1 cellular context compared by ENCODE assay signal in the genomic region with DNA sequence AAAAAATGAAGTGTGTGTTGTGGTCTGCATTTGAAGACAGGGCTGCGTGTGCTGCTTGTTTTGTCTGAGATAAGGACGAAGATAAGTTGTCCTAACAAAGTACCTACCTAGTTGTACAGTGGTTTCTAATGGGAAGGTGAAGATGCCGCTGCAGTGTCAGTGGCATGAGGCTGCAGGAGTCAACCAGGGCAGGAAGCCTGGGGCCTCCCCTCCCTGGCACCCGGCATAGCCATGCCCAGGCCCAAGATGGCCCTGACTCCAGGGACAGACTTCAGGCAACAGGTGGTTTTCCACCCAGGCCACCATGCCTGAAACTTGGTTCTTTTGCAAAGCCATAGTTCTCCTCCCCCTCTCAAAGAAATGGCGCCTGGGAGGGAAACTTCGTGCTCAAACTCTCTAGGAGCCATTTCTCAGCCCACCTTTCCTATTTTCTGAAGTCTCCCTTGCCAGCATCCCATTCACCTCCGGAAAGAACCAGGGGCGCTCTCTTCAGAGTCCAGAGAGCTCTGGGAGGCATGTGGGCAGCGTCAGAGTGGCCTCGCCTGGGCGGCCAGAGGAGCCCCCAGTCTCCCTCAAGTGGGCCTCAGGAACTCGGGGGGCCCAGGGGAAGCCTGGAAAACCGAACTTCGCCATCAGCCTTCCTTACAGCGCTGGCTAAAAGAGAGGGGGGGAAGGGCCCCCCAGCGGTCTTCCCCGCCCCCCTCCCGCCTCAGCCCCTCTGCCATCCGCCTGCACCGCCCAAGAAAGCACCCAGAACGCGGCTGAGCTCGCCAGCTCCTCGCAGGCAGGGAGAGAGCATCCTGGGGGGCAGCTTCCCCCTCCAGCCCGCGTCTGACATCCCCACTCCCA.
TF ChIP-seq lines count a peak whose summit lies in the region.

No MANE protein-coding gene starts in this region.

TF ChIP-seq in HEK293, 187 proteins besides CTCF, POLR2A, EP300 and RAD21 (continued from another document and continues in another):
- TF ChIP-seq, protein P1, sequence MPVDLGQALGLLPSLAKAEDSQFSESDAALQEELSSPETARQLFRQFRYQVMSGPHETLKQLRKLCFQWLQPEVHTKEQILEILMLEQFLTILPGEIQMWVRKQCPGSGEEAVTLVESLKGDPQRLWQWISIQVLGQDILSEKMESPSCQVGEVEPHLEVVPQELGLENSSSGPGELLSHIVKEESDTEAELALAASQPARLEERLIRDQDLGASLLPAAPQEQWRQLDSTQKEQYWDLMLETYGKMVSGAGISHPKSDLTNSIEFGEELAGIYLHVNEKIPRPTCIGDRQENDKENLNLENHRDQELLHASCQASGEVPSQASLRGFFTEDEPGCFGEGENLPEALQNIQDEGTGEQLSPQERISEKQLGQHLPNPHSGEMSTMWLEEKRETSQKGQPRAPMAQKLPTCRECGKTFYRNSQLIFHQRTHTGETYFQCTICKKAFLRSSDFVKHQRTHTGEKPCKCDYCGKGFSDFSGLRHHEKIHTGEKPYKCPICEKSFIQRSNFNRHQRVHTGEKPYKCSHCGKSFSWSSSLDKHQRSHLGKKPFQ (tag by site-specific recombination; IDR thresholded peaks at IDR 0.05), result peak; percentile 63; the same call in 1 of the 2 replicates
- TF ChIP-seq KLF8 (tag by site-specific recombination; IDR thresholded peaks at IDR 0.05), result peak; percentile 64; the same call in 1 of the 2 replicates
- peak; percentile 56 for TF ChIP-seq KLF9 (tag by site-specific recombination; IDR thresholded peaks at IDR 0.05; ENCODE audit: low read depth)
- TF ChIP-seq, protein P2, sequence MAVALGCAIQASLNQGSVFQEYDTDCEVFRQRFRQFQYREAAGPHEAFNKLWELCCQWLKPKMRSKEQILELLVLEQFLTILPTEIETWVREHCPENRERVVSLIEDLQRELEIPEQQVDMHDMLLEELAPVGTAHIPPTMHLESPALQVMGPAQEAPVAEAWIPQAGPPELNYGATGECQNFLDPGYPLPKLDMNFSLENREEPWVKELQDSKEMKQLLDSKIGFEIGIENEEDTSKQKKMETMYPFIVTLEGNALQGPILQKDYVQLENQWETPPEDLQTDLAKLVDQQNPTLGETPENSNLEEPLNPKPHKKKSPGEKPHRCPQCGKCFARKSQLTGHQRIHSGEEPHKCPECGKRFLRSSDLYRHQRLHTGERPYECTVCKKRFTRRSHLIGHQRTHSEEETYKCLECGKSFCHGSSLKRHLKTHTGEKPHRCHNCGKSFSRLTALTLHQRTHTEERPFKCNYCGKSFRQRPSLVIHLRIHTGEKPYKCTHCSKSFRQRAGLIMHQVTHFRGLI (tag by site-specific recombination; IDR thresholded peaks at IDR 0.05), result no peak
- TF ChIP-seq, protein P3, sequence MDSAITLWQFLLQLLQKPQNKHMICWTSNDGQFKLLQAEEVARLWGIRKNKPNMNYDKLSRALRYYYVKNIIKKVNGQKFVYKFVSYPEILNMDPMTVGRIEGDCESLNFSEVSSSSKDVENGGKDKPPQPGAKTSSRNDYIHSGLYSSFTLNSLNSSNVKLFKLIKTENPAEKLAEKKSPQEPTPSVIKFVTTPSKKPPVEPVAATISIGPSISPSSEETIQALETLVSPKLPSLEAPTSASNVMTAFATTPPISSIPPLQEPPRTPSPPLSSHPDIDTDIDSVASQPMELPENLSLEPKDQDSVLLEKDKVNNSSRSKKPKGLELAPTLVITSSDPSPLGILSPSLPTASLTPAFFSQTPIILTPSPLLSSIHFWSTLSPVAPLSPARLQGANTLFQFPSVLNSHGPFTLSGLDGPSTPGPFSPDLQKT (IDR thresholded peaks at IDR 0.05; ENCODE audit: borderline replicate concordance, low read depth, low read length), result no peak
- TF ChIP-seq, protein P4, sequence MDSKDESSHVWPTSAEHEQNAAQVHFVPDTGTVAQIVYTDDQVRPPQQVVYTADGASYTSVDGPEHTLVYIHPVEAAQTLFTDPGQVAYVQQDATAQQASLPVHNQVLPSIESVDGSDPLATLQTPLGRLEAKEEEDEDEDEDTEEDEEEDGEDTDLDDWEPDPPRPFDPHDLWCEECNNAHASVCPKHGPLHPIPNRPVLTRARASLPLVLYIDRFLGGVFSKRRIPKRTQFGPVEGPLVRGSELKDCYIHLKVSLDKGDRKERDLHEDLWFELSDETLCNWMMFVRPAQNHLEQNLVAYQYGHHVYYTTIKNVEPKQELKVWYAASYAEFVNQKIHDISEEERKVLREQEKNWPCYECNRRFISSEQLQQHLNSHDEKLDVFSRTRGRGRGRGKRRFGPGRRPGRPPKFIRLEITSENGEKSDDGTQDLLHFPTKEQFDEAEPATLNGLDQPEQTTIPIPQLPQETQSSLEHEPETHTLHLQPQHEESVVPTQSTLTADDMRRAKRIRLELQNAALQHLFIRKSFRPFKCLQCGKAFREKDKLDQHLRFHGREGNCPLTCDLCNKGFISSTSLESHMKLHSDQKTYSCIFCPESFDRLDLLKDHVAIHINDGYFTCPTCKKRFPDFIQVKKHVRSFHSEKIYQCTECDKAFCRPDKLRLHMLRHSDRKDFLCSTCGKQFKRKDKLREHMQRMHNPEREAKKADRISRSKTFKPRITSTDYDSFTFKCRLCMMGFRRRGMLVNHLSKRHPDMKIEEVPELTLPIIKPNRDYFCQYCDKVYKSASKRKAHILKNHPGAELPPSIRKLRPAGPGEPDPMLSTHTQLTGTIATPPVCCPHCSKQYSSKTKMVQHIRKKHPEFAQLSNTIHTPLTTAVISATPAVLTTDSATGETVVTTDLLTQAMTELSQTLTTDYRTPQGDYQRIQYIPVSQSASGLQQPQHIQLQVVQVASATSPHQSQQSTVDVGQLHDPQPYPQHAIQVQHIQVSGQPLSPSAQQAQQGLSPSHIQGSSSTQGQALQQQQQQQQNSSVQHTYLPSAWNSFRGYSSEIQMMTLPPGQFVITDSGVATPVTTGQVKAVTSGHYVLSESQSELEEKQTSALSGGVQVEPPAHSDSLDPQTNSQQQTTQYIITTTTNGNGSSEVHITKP (tag by site-specific recombination; IDR thresholded peaks at IDR 0.05), result peak; percentile 72
- TF ChIP-seq ZNF174 (tag by site-specific recombination; IDR thresholded peaks at IDR 0.05), result no peak
- no peak for TF ChIP-seq ZNF48 (tag by site-specific recombination; IDR thresholded peaks at IDR 0.05)
- TF ChIP-seq SCRT1 (tag by site-specific recombination; IDR thresholded peaks at IDR 0.05; ENCODE audit: borderline replicate concordance), result peak; percentile 97
- 0 out of 2 replicates have a peak, but pooled peaks have one; percentile 7 for TF ChIP-seq ZNF121 (tag by site-specific recombination; IDR thresholded peaks at IDR 0.05)
- no peak; the same call in 1 of the 2 replicates for TF ChIP-seq ZFHX2 (tag by site-specific recombination; conservative IDR thresholded peaks at IDR 0.05)
- TF ChIP-seq, protein P5, sequence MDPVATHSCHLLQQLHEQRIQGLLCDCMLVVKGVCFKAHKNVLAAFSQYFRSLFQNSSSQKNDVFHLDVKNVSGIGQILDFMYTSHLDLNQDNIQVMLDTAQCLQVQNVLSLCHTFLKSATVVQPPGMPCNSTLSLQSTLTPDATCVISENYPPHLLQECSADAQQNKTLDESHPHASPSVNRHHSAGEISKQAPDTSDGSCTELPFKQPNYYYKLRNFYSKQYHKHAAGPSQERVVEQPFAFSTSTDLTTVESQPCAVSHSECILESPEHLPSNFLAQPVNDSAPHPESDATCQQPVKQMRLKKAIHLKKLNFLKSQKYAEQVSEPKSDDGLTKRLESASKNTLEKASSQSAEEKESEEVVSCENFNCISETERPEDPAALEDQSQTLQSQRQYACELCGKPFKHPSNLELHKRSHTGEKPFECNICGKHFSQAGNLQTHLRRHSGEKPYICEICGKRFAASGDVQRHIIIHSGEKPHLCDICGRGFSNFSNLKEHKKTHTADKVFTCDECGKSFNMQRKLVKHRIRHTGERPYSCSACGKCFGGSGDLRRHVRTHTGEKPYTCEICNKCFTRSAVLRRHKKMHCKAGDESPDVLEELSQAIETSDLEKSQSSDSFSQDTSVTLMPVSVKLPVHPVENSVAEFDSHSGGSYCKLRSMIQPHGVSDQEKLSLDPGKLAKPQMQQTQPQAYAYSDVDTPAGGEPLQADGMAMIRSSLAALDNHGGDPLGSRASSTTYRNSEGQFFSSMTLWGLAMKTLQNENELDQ (tag by site-specific recombination; IDR thresholded peaks at IDR 0.05; ENCODE audit: low read depth), result no peak
- TF ChIP-seq ZNF302 (tag by site-specific recombination; IDR thresholded peaks at IDR 0.05; ENCODE audit: low read depth), result no peak
- TF ChIP-seq YY2 (tag by site-specific recombination; IDR thresholded peaks at IDR 0.05), result peak; percentile 86
- TF ChIP-seq ZFP37 (tag by site-specific recombination; IDR thresholded peaks at IDR 0.05), result no peak
- no peak for TF ChIP-seq ZBTB1 (tag by site-specific recombination; IDR thresholded peaks at IDR 0.05)
- 0 out of 2 replicates have a peak, but pooled peaks have one; percentile 19 for TF ChIP-seq TCF7L2 (IDR thresholded peaks at IDR 0.05; ENCODE audit: borderline replicate concordance, low read depth, low read length)
- peak; percentile 70 for TF ChIP-seq ZNF501 (tag by site-specific recombination; IDR thresholded peaks at IDR 0.05)
- no peak for TF ChIP-seq ZNF585B (tag by site-specific recombination; IDR thresholded peaks at IDR 0.05)
- no peak for TF ChIP-seq ZNF514 (tag by site-specific recombination; IDR thresholded peaks at IDR 0.05)
- 0 out of 2 replicates have a peak, but pooled peaks have one; percentile 10 for TF ChIP-seq IKZF3 (tag by site-specific recombination; IDR thresholded peaks at IDR 0.05)
- 0 out of 2 replicates have a peak, but pooled peaks have one; percentile 27 for TF ChIP-seq SP2 (tag by site-specific recombination; IDR thresholded peaks at IDR 0.05)
- TF ChIP-seq OVOL3 (tag by site-specific recombination; IDR thresholded peaks at IDR 0.05), result 0 out of 2 replicates have a peak, but pooled peaks have one; percentile 5
- no peak for TF ChIP-seq ZNF626 (tag by site-specific recombination; IDR thresholded peaks at IDR 0.05)
- no peak for TF ChIP-seq ZNF37A (tag by site-specific recombination; IDR thresholded peaks at IDR 0.05)
- peak; percentile 99 for TF ChIP-seq SCRT2 (tag by site-specific recombination; IDR thresholded peaks at IDR 0.05)
- TF ChIP-seq, protein P6, sequence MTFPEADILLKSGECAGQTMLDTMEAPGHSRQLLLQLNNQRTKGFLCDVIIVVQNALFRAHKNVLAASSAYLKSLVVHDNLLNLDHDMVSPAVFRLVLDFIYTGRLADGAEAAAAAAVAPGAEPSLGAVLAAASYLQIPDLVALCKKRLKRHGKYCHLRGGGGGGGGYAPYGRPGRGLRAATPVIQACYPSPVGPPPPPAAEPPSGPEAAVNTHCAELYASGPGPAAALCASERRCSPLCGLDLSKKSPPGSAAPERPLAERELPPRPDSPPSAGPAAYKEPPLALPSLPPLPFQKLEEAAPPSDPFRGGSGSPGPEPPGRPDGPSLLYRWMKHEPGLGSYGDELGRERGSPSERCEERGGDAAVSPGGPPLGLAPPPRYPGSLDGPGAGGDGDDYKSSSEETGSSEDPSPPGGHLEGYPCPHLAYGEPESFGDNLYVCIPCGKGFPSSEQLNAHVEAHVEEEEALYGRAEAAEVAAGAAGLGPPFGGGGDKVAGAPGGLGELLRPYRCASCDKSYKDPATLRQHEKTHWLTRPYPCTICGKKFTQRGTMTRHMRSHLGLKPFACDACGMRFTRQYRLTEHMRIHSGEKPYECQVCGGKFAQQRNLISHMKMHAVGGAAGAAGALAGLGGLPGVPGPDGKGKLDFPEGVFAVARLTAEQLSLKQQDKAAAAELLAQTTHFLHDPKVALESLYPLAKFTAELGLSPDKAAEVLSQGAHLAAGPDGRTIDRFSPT (tag by site-specific recombination; IDR thresholded peaks at IDR 0.05), result peak; percentile 85; the same call in 1 of the 2 replicates
- TF ChIP-seq EGR2 (tag by site-specific recombination; IDR thresholded peaks at IDR 0.05; ENCODE audit: low read depth), result no peak
- peak; percentile 76 for TF ChIP-seq ZNF600 (tag by site-specific recombination; IDR thresholded peaks at IDR 0.05)
- peak; percentile 1; the same call in 1 of the 2 replicates for TF ChIP-seq HOXD13 (CRISPR knock-in tag; IDR thresholded peaks at IDR 0.05; ENCODE audit: borderline replicate concordance)
- TF ChIP-seq, protein P7, sequence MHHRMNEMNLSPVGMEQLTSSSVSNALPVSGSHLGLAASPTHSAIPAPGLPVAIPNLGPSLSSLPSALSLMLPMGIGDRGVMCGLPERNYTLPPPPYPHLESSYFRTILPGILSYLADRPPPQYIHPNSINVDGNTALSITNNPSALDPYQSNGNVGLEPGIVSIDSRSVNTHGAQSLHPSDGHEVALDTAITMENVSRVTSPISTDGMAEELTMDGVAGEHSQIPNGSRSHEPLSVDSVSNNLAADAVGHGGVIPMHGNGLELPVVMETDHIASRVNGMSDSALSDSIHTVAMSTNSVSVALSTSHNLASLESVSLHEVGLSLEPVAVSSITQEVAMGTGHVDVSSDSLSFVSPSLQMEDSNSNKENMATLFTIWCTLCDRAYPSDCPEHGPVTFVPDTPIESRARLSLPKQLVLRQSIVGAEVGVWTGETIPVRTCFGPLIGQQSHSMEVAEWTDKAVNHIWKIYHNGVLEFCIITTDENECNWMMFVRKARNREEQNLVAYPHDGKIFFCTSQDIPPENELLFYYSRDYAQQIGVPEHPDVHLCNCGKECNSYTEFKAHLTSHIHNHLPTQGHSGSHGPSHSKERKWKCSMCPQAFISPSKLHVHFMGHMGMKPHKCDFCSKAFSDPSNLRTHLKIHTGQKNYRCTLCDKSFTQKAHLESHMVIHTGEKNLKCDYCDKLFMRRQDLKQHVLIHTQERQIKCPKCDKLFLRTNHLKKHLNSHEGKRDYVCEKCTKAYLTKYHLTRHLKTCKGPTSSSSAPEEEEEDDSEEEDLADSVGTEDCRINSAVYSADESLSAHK (tag by site-specific recombination; IDR thresholded peaks at IDR 0.05), result peak; percentile 89
- peak; percentile 25 for TF ChIP-seq ZBTB20 (tag by site-specific recombination; IDR thresholded peaks at IDR 0.05)
- TF ChIP-seq ZNF510 (tag by site-specific recombination; IDR thresholded peaks at IDR 0.05; ENCODE audit: insufficient replicate concordance), result no peak
- TF ChIP-seq, protein P8, sequence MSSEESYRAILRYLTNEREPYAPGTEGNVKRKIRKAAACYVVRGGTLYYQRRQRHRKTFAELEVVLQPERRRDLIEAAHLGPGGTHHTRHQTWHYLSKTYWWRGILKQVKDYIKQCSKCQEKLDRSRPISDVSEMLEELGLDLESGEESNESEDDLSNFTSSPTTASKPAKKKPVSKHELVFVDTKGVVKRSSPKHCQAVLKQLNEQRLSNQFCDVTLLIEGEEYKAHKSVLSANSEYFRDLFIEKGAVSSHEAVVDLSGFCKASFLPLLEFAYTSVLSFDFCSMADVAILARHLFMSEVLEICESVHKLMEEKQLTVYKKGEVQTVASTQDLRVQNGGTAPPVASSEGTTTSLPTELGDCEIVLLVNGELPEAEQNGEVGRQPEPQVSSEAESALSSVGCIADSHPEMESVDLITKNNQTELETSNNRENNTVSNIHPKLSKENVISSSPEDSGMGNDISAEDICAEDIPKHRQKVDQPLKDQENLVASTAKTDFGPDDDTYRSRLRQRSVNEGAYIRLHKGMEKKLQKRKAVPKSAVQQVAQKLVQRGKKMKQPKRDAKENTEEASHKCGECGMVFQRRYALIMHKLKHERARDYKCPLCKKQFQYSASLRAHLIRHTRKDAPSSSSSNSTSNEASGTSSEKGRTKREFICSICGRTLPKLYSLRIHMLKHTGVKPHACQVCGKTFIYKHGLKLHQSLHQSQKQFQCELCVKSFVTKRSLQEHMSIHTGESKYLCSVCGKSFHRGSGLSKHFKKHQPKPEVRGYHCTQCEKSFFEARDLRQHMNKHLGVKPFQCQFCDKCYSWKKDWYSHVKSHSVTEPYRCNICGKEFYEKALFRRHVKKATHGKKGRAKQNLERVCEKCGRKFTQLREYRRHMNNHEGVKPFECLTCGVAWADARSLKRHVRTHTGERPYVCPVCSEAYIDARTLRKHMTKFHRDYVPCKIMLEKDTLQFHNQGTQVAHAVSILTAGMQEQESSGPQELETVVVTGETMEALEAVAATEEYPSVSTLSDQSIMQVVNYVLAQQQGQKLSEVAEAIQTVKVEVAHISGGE (tag by site-specific recombination; conservative IDR thresholded peaks at IDR 0.05; ENCODE audit: low read depth), result no peak
- no peak for TF ChIP-seq ZNF404 (tag by site-specific recombination; IDR thresholded peaks at IDR 0.05)
- TF ChIP-seq ZNF112 (tag by site-specific recombination; IDR thresholded peaks at IDR 0.05), result no peak
- no peak for TF ChIP-seq ZNF658 (tag by site-specific recombination; IDR thresholded peaks at IDR 0.05)
